In the genomic region with DNA sequence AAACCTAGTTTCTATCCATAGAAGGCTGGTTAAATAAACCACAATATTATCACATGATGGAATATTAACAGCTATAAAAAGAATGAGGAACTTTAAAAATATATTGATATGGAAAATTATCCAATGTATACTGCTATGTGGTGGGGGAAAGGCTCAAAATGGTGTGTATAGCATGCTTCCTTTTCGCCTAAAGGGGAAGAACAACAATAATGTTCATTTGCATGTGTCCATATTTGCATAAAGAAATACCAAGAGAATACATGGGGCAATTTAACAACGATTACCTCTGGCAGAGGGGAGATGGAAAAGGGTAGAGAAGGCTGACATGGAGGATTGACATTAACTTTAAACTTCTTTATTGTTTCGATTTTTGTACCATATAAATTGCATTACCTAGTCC, we compare ENCODE assay signal across 24 cellular contexts.
DNase-seq lines count a peak whose midpoint lies in the region; ATAC-seq, FAIRE-seq and TF ChIP-seq lines count a peak whose summit lies in the region.
"Had no signal": no experiment of that assay in that cellular context is flagged by ENCODE, and none has a peak within 500 bp of the region (broad histone marks: within the 10 kb centered on the region; RNA-seq: fewer than 3 reads in every experiment).

No MANE protein-coding gene starts in this region.

- peaks cover 0 to 4% (median 0%) of the 10 kb centered on the region in 7 donors for H3K9me3 Mint-ChIP-seq in naive B cell
- H3K9me3 Mint-ChIP-seq in stimulated activated naive B cell treated with anti-CD40 and anti-IgM and Interleukin-4, amounts not matched to agents 10 μg/mL and 1 μg/mL and 100 μg/mL, for 72 hours: no peaks in the 10 kb centered on the region
- H3K9me3 Mint-ChIP-seq: CD4-positive, CD25-positive, alpha-beta regulatory T cell; CD8-positive, alpha-beta T cell; HFFc6 had no signal

- ATAC-seq in naive B cell (ENCODE audit: low read depth in 2 of 2): peak; percentile 68 to 73
- ATAC-seq in stimulated activated naive B cell treated with anti-CD40 and anti-IgM and Interleukin-4, amounts not matched to agents 10 μg/mL and 1 μg/mL and 100 μg/mL, for 72 hours (replicated peaks): peak; percentile 51 to 56
- ATAC-seq: CD8-positive, alpha-beta T cell; GM12878 had no signal

- peak overlapping the region in 1 of 6 donors; percentile 3 for H3K27ac Mint-ChIP-seq in naive B cell
- no peak overlapping the region for H3K27ac Mint-ChIP-seq in stimulated activated naive B cell treated with anti-CD40 and anti-IgM and Interleukin-4, amounts not matched to agents 10 μg/mL and 1 μg/mL and 100 μg/mL, for 72 hours
- H3K27ac Mint-ChIP-seq: B cell; CD8-positive, alpha-beta T cell; HFFc6 had no signal

- H3K27me3 ChIP-seq in Peyer's patch (no peaks in the 10 kb centered on the region), esophagus muscularis mucosa (peaks cover 0 to 24% (median 0%) of the 10 kb centered on the region in 4 donors)
- H3K27me3 ChIP-seq: BLaER1 had no signal

- peaks cover 6 to 11% (median 11%) of the 10 kb centered on the region in 3 donors for H3K4me1 Mint-ChIP-seq in naive B cell
- peaks cover 3 to 24% of the 10 kb centered on the region in 2 donors for H3K4me1 Mint-ChIP-seq in stimulated activated naive B cell treated with anti-CD40 and anti-IgM and Interleukin-4, amounts not matched to agents 10 μg/mL and 1 μg/mL and 100 μg/mL, for 72 hours

- H3K4me3 ChIP-seq in Peyer's patch (no peak overlapping the region), esophagus muscularis mucosa (no peak overlapping the region)
- H3K4me3 ChIP-seq: BLaER1, GM12878, HAP-1 had no signal

- TF ChIP-seq CTCF in Peyer's patch (IDR thresholded peaks at IDR 0.05) (no peak), esophagus muscularis mucosa (IDR thresholded peaks at IDR 0.05) (no peak)

- peaks cover 0 to 12% (median 3%) of the 10 kb centered on the region in 3 donors for H3K27me3 Mint-ChIP-seq in naive B cell
- peaks cover 10 to 12% of the 10 kb centered on the region in 2 donors for H3K27me3 Mint-ChIP-seq in stimulated activated naive B cell treated with anti-CD40 and anti-IgM and Interleukin-4, amounts not matched to agents 10 μg/mL and 1 μg/mL and 100 μg/mL, for 72 hours

- WGBS in esophagus muscularis mucosa: 76% methylated on average over 3 of the region's 3 CpGs

- peak overlapping the region in 1 of 8 donors; percentile 11 for H3K4me3 Mint-ChIP-seq in naive B cell
- no peak overlapping the region for H3K4me3 Mint-ChIP-seq in stimulated activated naive B cell treated with anti-CD40 and anti-IgM and Interleukin-4, amounts not matched to agents 10 μg/mL and 1 μg/mL and 100 μg/mL, for 72 hours
- H3K4me3 Mint-ChIP-seq: B cell; CD4-positive, CD25-positive, alpha-beta regulatory T cell; CD8-positive, alpha-beta T cell; HFFc6 had no signal

- H3K36me3 Mint-ChIP-seq in naive B cell: no peaks in the 10 kb centered on the region
- no peaks in the 10 kb centered on the region for H3K36me3 Mint-ChIP-seq in stimulated activated naive B cell treated with anti-CD40 and anti-IgM and Interleukin-4, amounts not matched to agents 10 μg/mL and 1 μg/mL and 100 μg/mL, for 72 hours
- H3K36me3 Mint-ChIP-seq: CD4-positive, CD25-positive, alpha-beta regulatory T cell; CD8-positive, alpha-beta T cell had no signal

- H3K36me3 ChIP-seq in Peyer's patch: no peaks in the 10 kb centered on the region
- H3K36me3 ChIP-seq in esophagus muscularis mucosa: no peaks in the 10 kb centered on the region
- H3K36me3 ChIP-seq: BLaER1, HAP-1 had no signal

- H3K9me3 ChIP-seq in Peyer's patch: no peaks in the 10 kb centered on the region
- H3K9me3 ChIP-seq in esophagus muscularis mucosa: no peaks in the 10 kb centered on the region
- H3K9me3 ChIP-seq: BLaER1, Caco-2, HAP-1 had no signal

- DNase-seq in GM12891 (ENCODE audit: insufficient read length, low spot score) (no peak), NCI-H526 treated with DMSO at 0.1 percent for 48 hours (lab: John Stamatoyannopoulos, UW) (peak; percentile 7), naive B cell (no peak), SW 1271 (lab: John Stamatoyannopoulos, UW) (no peak), Peyer's patch (no peak), esophagus muscularis mucosa (ENCODE audit: extremely low spot score) (no peak)
- DNase-seq in stimulated activated naive B cell treated with anti-CD40 and anti-IgM and Interleukin-4, amounts not matched to agents 10 μg/mL and 1 μg/mL and 100 μg/mL, for 72 hours: no peak
- DNase-seq: Caco-2; CD4-positive, CD25-positive, alpha-beta regulatory T cell; CD8-positive, alpha-beta T cell; DMS 273 treated with DMSO at 0.1 percent for 48 hours; DMS79; EL; GDM1; GOT3; HFFc6 had no signal

- H3K4me1 ChIP-seq in Peyer's patch: peaks cover 0 to 5% (median 0%) of the 10 kb centered on the region in 4 donors
- no peaks in the 10 kb centered on the region for H3K4me1 ChIP-seq in esophagus muscularis mucosa
- H3K4me1 ChIP-seq: HAP-1 had no signal

- TF ChIP-seq POLR2A in GM12891 (IDR thresholded peaks at IDR 0.05; ENCODE audit: low read depth, low read length) (no peak), Peyer's patch (IDR thresholded peaks at IDR 0.05) (no peak), esophagus muscularis mucosa (IDR thresholded peaks at IDR 0.05; ENCODE audit: low read depth) (no peak)

- intact Hi-C loops in esophagus muscularis mucosa (cut with DNase I): no loop called here

- no peak for TF ChIP-seq EP300 in esophagus muscularis mucosa (IDR thresholded peaks at IDR 0.05)

- FAIRE-seq in GM12891 (lab: Jason Lieb, UNC): peak; percentile 16
- FAIRE-seq: A204.1, GM12878, H54 had no signal

- no peak overlapping the region for H3K27ac ChIP-seq in Peyer's patch
- H3K27ac ChIP-seq in esophagus muscularis mucosa (replicated peaks in 1 of 4): no peak overlapping the region
- H3K27ac ChIP-seq: 22Rv1, BLaER1, C4-2B had no signal

TF ChIP-seq in GM12891, 5 proteins besides CTCF, POLR2A, EP300 and RAD21:
- TF ChIP-seq TAF1 (IDR thresholded peaks at IDR 0.05; ENCODE audit: low read depth, low read length): no peak
- TF ChIP-seq POLR2AphosphoS5 (IDR thresholded peaks at IDR 0.05; ENCODE audit: low read depth, low read length): no peak
- no peak for TF ChIP-seq PAX5 (IDR thresholded peaks at IDR 0.05; ENCODE audit: insufficient read depth, low read length, severe bottlenecking)
- no peak for TF ChIP-seq SPI1 (IDR thresholded peaks at IDR 0.05; ENCODE audit: low read depth, low read length)
- TF ChIP-seq POU2F2 (IDR thresholded peaks at IDR 0.05; ENCODE audit: low read depth, low read length): no peak
